13 cellular contexts compared by ENCODE assay signal in the genomic region with DNA sequence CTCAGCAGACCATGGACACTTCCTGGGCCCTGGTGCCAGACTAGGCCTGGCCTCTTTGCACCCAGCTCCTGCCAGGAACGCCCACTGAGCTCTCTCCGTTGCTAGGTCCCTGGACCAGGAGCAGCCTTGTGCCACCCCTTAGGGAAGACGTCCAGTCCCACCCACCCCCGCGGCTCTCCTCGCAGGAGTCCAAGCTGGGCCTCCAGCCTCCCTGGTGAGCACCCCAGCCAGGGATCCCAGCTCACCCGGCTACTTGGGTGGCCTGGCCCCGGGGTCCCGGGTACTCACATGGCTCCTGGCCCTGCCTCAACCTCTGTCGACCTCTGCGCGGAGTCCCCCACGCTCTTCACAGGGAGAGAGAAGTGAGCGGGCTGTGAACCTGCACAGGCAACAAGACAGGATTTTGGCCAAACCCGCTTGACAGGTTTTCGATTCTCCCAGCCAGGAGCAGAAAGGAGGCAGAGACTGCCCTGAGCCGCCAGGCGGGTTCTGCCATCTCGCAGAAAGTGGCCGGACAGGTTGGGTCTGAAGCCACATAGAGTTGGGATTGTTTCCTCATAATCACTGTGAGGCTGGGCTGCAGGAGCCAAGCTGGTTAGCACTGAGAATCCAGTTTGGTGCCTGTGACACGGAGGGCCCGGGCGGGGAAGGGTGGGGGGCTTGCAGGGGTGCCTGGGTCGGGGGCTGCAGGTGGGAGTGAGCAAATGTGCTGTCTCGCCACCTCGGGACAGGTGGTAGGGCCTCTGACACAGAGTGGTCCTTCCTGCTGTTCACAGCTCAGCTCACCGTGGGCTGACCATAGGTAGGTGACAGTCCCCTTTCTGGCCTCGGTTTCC. TPM values are rescaled to one million over a fixed set of nuclear protein-coding genes. Genes with fewer than 3 reads are reported as not detected.
A peak's percentile ranks its signal among the peaks of the same experiment; 100 is the strongest.
DNase-seq lines count a peak whose midpoint lies in the region; TF ChIP-seq lines count a peak whose summit lies in the region.
"Had no signal": no experiment of that assay in that cellular context is flagged by ENCODE, and none has a peak within 500 bp of the region (broad histone marks: within the 10 kb centered on the region; RNA-seq: fewer than 3 reads in every experiment).

A gene with protein sequence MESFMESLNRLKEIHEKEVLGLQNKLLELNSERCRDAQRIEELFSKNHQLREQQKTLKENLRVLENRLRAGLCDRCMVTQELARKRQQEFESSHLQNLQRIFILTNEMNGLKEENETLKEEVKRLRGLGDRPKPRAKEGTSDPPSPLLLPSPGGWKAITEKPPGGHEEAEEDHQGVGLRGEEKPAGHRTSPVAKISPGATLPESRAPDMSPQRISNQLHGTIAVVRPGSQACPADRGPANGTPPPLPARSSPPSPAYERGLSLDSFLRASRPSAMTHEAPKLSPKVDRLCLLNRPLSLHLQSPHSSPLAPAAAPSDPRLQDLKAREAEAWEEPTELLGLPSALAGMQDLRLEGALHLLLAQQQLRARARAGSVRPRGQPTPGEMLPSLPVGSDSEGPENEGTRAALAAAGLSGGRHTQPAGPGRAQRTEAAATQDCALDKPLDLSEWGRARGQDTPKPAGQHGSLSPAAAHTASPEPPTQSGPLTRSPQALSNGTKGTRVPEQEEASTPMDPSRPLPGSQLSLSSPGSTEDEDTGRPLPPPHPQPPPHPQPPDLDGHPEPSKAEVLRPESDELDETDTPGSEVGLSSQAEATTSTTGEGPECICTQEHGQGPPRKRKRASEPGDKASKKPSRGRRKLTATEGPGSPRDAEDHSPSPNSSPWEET (minus strand): TSS at position 368 of the 836 bp plus-strand sequence. CDS start 7,892 bp downstream, outside the sequence.

- H2BK120ac ChIP-seq in mesendoderm (ENCODE audit: low read depth, low read length), result no peak within 1 kb of the TSS

- peaks cover 15 to 44% of the 10 kb centered on the region in 2 donors for H3K4me1 ChIP-seq in duodenal mucosa (ENCODE audit: control insufficient read depth in 1 of 2, insufficient read depth in 2 of 2, low read length in 2 of 2)
- peaks cover 7% of the 10 kb centered on the region for H3K4me1 ChIP-seq in mesendoderm (ENCODE audit: control insufficient read depth, low read depth, low read length)

- no peaks in the 10 kb centered on the region for H3K79me2 ChIP-seq in mesendoderm (ENCODE audit: control insufficient read depth, insufficient read depth, low read length)

- H3K9me3 Mint-ChIP-seq in activated T-helper 1 cell treated with anti-CD3 and anti-CD28 coated beads, Interleukin-12 subunit alpha, Interleukin-12 subunit beta, Interleukin-2, Interleukin-4 antibody, amounts not matched to agents 30 ng/mL and 10 ng/mL and 1 ng/mL, durations not matched to agents 14 hours and 24 hours and 36 hours, result no peaks in the 10 kb centered on the region
- peaks cover 2% of the 10 kb centered on the region for H3K9me3 Mint-ChIP-seq in glutamatergic neuron (ENCODE audit: unreplicated experiment)
- H3K9me3 Mint-ChIP-seq: activated CD8-positive, alpha-beta T cell treated with anti-CD3 and anti-CD28 coated beads for 36 hours had no signal

- H3K4me1 Mint-ChIP-seq in activated T-helper 1 cell treated with anti-CD3 and anti-CD28 coated beads, Interleukin-12 subunit alpha, Interleukin-12 subunit beta, Interleukin-2, Interleukin-4 antibody, amounts not matched to agents 30 ng/mL and 10 ng/mL and 1 ng/mL, durations not matched to agents 14 hours and 24 hours and 36 hours (ENCODE audit: low read depth), result no peaks in the 10 kb centered on the region
- H3K4me1 Mint-ChIP-seq in glutamatergic neuron (ENCODE audit: low read depth, unreplicated experiment), result peaks cover 3% of the 10 kb centered on the region

- H2BK15ac ChIP-seq in mesendoderm (replicated peaks; ENCODE audit: low read depth), result no peak within 1 kb of the TSS

- peak within 1 kb of the TSS; percentile 32 to 47 for H3K4me3 ChIP-seq in duodenal mucosa (ENCODE audit: low read depth in 1 of 2, low read length in 2 of 2)
- no peak within 1 kb of the TSS for H3K4me3 ChIP-seq in mesendoderm (ENCODE audit: low read length)
- H3K4me3 ChIP-seq: heart left ventricle had no signal

- H3K23ac ChIP-seq in mesendoderm (ENCODE audit: low read length), result no peak within 1 kb of the TSS

- H3K4ac ChIP-seq in mesendoderm (ENCODE audit: low read depth, low read length), result peak within 1 kb of the TSS; percentile 11

- peak; percentile 21 for DNase-seq in COR-L47 (lab: John Stamatoyannopoulos, UW)
- DNase-seq in NCI-H2029 (lab: John Stamatoyannopoulos, UW), result peak; percentile 84
- DNase-seq in mesendoderm, result peak; percentile 94
- no peak for DNase-seq in activated T-helper 1 cell treated with anti-CD3 and anti-CD28 coated beads, Interleukin-12 subunit alpha, Interleukin-12 subunit beta, Interleukin-2, Interleukin-4 antibody, amounts not matched to agents 30 ng/mL and 10 ng/mL and 1 ng/mL, durations not matched to agents 14 hours and 24 hours and 36 hours (ENCODE audit: low spot score)
- DNase-seq in glutamatergic neuron, result no peak
- no peak for DNase-seq in SHP77 (lab: John Stamatoyannopoulos, UW)
- no peak for DNase-seq in activated CD4-positive, alpha-beta T cell treated with anti-CD3 and anti-CD28 coated beads for 4 hours
- DNase-seq: activated CD8-positive, alpha-beta T cell treated with anti-CD3 and anti-CD28 coated beads for 36 hours; heart left ventricle; stimulated activated CD4-positive, alpha-beta T cell treated with anti-CD3 and anti-CD28 coated beads, Interleukin-2, amount 100 ng/mL, for 24 hours had no signal

- intact Hi-C loops in activated T-helper 1 cell treated with anti-CD3 and anti-CD28 coated beads, Interleukin-12 subunit alpha, Interleukin-12 subunit beta, Interleukin-2, Interleukin-4 antibody, amounts not matched to agents 30 ng/mL and 10 ng/mL and 1 ng/mL, durations not matched to agents 14 hours and 24 hours and 36 hours (cut with micrococcal nuclease), result no loop called here

- no peak within 1 kb of the TSS for H3K9ac ChIP-seq in duodenal mucosa (ENCODE audit: low read depth in 1 of 2, low read length in 2 of 2)
- H3K9ac ChIP-seq in mesendoderm (ENCODE audit: low read length), result peak within 1 kb of the TSS; percentile 8

- no peak within 1 kb of the TSS for H4K8ac ChIP-seq in mesendoderm (ENCODE audit: low read depth, low read length)

- H3K18ac ChIP-seq in mesendoderm (ENCODE audit: low read length), result no peak within 1 kb of the TSS

- H3K56ac ChIP-seq in mesendoderm (ENCODE audit: low read length), result peak within 1 kb of the TSS; percentile 65

- H3K27me3 ChIP-seq in duodenal mucosa (ENCODE audit: control insufficient read depth in 1 of 2, insufficient read depth in 2 of 2, low read length in 2 of 2) (peaks cover 0 to 5% of the 10 kb centered on the region in 2 donors), mesendoderm (ENCODE audit: insufficient read depth, low read length, poor library complexity) (no peaks in the 10 kb centered on the region)

- no peaks in the 10 kb centered on the region for H3K36me3 Mint-ChIP-seq in activated T-helper 1 cell treated with anti-CD3 and anti-CD28 coated beads, Interleukin-12 subunit alpha, Interleukin-12 subunit beta, Interleukin-2, Interleukin-4 antibody, amounts not matched to agents 30 ng/mL and 10 ng/mL and 1 ng/mL, durations not matched to agents 14 hours and 24 hours and 36 hours (ENCODE audit: low read depth)
- H3K36me3 Mint-ChIP-seq in glutamatergic neuron (ENCODE audit: unreplicated experiment), result no peaks in the 10 kb centered on the region

- H3K79me1 ChIP-seq in mesendoderm (ENCODE audit: low read length), result no peaks in the 10 kb centered on the region

- TF ChIP-seq CTCF in glutamatergic neuron (IDR thresholded peaks at IDR 0.05; ENCODE audit: partially characterized antibody, unreplicated experiment), result no peak

- no peak within 1 kb of the TSS for H3K4me2 ChIP-seq in mesendoderm (ENCODE audit: low read length)

- no peak within 1 kb of the TSS for H4K5ac ChIP-seq in mesendoderm (ENCODE audit: low read length)

- WGBS in mesendoderm (ENCODE audit: extremely low coverage, insufficient coverage, low lambda C conversion rate), result no CpG with 5 or more reads among the region's 28 CpGs

- H3K27ac ChIP-seq in duodenal mucosa (ENCODE audit: low read depth, low read length) (peak within 1 kb of the TSS; percentile 10), mesendoderm (ENCODE audit: low read depth, low read length) (no peak within 1 kb of the TSS)
- H3K27ac ChIP-seq: heart left ventricle had no signal

- H3K27me3 Mint-ChIP-seq in activated T-helper 1 cell treated with anti-CD3 and anti-CD28 coated beads, Interleukin-12 subunit alpha, Interleukin-12 subunit beta, Interleukin-2, Interleukin-4 antibody, amounts not matched to agents 30 ng/mL and 10 ng/mL and 1 ng/mL, durations not matched to agents 14 hours and 24 hours and 36 hours (ENCODE audit: insufficient read depth), result no peaks in the 10 kb centered on the region
- H3K27me3 Mint-ChIP-seq in glutamatergic neuron (ENCODE audit: unreplicated experiment), result peaks cover 5% of the 10 kb centered on the region
- H3K27me3 Mint-ChIP-seq: activated CD8-positive, alpha-beta T cell treated with anti-CD3 and anti-CD28 coated beads for 36 hours had no signal

- no peak within 1 kb of the TSS for H2BK5ac ChIP-seq in mesendoderm (ENCODE audit: low read length)

- H3K9me3 ChIP-seq in duodenal mucosa (ENCODE audit: control insufficient read depth in 1 of 2, low read length in 2 of 2), result no peaks in the 10 kb centered on the region
- H3K9me3 ChIP-seq: heart left ventricle had no signal

- H3K36me3 ChIP-seq in duodenal mucosa (ENCODE audit: control insufficient read depth in 1 of 2, insufficient read depth in 2 of 2, low read length in 2 of 2) (no peaks in the 10 kb centered on the region), mesendoderm (ENCODE audit: control insufficient read depth, insufficient read depth, low read length) (no peaks in the 10 kb centered on the region)
- H3K36me3 ChIP-seq: heart left ventricle had no signal

- no peak within 1 kb of the TSS for H3K27ac Mint-ChIP-seq in activated T-helper 1 cell treated with anti-CD3 and anti-CD28 coated beads, Interleukin-12 subunit alpha, Interleukin-12 subunit beta, Interleukin-2, Interleukin-4 antibody, amounts not matched to agents 30 ng/mL and 10 ng/mL and 1 ng/mL, durations not matched to agents 14 hours and 24 hours and 36 hours
- no peak within 1 kb of the TSS for H3K27ac Mint-ChIP-seq in glutamatergic neuron (ENCODE audit: unreplicated experiment)
- H3K27ac Mint-ChIP-seq: activated CD8-positive, alpha-beta T cell treated with anti-CD3 and anti-CD28 coated beads for 36 hours had no signal

- H3K4me3 Mint-ChIP-seq in activated T-helper 1 cell treated with anti-CD3 and anti-CD28 coated beads, Interleukin-12 subunit alpha, Interleukin-12 subunit beta, Interleukin-2, Interleukin-4 antibody, amounts not matched to agents 30 ng/mL and 10 ng/mL and 1 ng/mL, durations not matched to agents 14 hours and 24 hours and 36 hours, result no peak within 1 kb of the TSS
- no peak within 1 kb of the TSS for H3K4me3 Mint-ChIP-seq in glutamatergic neuron (ENCODE audit: unreplicated experiment)
- H3K4me3 Mint-ChIP-seq: activated CD8-positive, alpha-beta T cell treated with anti-CD3 and anti-CD28 coated beads for 36 hours had no signal

- H2AK5ac ChIP-seq in mesendoderm (ENCODE audit: low read length), result no peak within 1 kb of the TSS

RNA-seq across cellular contexts. Expression of the gene that starts here (rescaled TPM):
- 0.31 TPM for polyA plus RNA-seq in mesendoderm (2013, experiment 1 of 2)
- polyA plus RNA-seq in mesendoderm (2013, experiment 2 of 2), result 0.36 TPM
- not detected in 2 replicates for total RNA-seq in activated T-helper 1 cell treated with anti-CD3 and anti-CD28 coated beads, Interleukin-12 subunit alpha, Interleukin-12 subunit beta, Interleukin-2, Interleukin-4 antibody, amounts not matched to agents 30 ng/mL and 10 ng/mL and 1 ng/mL, durations not matched to agents 14 hours and 24 hours and 36 hours
- not detected for total RNA-seq in glutamatergic neuron (ENCODE audit: unreplicated experiment)
- total RNA-seq: activated CD8-positive, alpha-beta T cell treated with anti-CD3 and anti-CD28 coated beads for 36 hours; dermis microvascular lymphatic vessel endothelial cell; heart left ventricle; subcutaneous adipose tissue had no signal
- polyA plus RNA-seq: heart left ventricle had no signal

Comparison
In these comparisons a context has a peak if more than half of its experiments do, and no peak if none do; other contexts are left out.
1. DNase-seq: peak in COR-L47 (single experiment), NCI-H2029 (single experiment) and mesendoderm (single experiment); none in activated T-helper 1 cell treated with anti-CD3 and anti-CD28 coated beads, Interleukin-12 subunit alpha, Interleukin-12 subunit beta, Interleukin-2, Interleukin-4 antibody, amounts not matched to agents 30 ng/mL and 10 ng/mL and 1 ng/mL, durations not matched to agents 14 hours and 24 hours and 36 hours (single experiment), glutamatergic neuron (single experiment), SHP77 (0 of 2) and activated CD4-positive, alpha-beta T cell treated with anti-CD3 and anti-CD28 coated beads for 4 hours (0 of 2).